ENCODE assay signal across 19 cellular contexts in genomic region chr7:71871446-71871845, GRCh38.
DNase-seq lines count a peak whose midpoint lies in the region; ATAC-seq and TF ChIP-seq lines count a peak whose summit lies in the region.
"Had no signal": no experiment of that assay in that cellular context is flagged by ENCODE, and none has a peak within 500 bp of the region (broad histone marks: within the 10 kb centered on the region; RNA-seq: fewer than 3 reads in every experiment).

No MANE protein-coding gene starts in this region.

- no peak overlapping the region for H3K27ac ChIP-seq in VCaP
- H3K27ac ChIP-seq: BLaER1, tibial nerve had no signal

- ATAC-seq in GM18505 (IDR thresholded peaks at IDR 0.05; ENCODE audit: unreplicated experiment) = no peak
- ATAC-seq: activated naive CD8-positive, alpha-beta T cell treated with anti-CD3 and anti-CD28 coated beads, Interleukin-2, amount 50 U/mL, for 24 hours; activated T-helper 17 cell treated with anti-CD3 and anti-CD28 coated beads, Interleukin-2, amount 50 U/mL, for 72 hours had no signal

- TF ChIP-seq CTCF in VCaP (conservative IDR thresholded peaks at IDR 0.05) = peak; percentile 68

- DNase-seq in ELF-1 (ENCODE audit: low read depth, low spot score) = peak; percentile 18
- DNase-seq in HT1080 (ENCODE audit: low read depth) = peak; percentile 30
- DNase-seq in iPS-NIHi7 (ENCODE audit: extremely low spot score) = peak; percentile 48
- DNase-seq in T-helper 1 cell = no peak
- DNase-seq in C1 segment of cervical spinal cord (lab: John Stamatoyannopoulos, UW) = no peak
- DNase-seq: activated CD4-positive, CD25-positive, alpha-beta regulatory T cell treated with anti-CD3 and anti-CD28 coated beads, Interleukin-2, amount 50 U/mL, for 72 hours; activated naive CD8-positive, alpha-beta T cell treated with anti-CD3 and anti-CD28 coated beads, Interleukin-2, amount 50 U/mL, for 24 hours; central memory CD4-positive, alpha-beta T cell; DMS79 treated with DMSO at 0.1 percent for 48 hours; NCI-H1105; NCI-H2227 treated with DMSO at 0.1 percent for 48 hours; SHP77; stimulated activated naive CD4-positive, alpha-beta T cell; T-helper 2 cell had no signal

- TF ChIP-seq POLR2A in GM18505 (IDR thresholded peaks at IDR 0.05; ENCODE audit: borderline replicate concordance, extremely low read depth, insufficient read depth, insufficient read length) = no peak

Comparison
In these comparisons a context has a peak if more than half of its experiments do, and no peak if none do; other contexts are left out.
1. DNase-seq: peak in ELF-1 (single experiment), HT1080 (single experiment) and iPS-NIHi7 (single experiment); none in T-helper 1 cell (0 of 5) and C1 segment of cervical spinal cord (0 of 14).